9 cellular contexts compared by ENCODE assay signal in the genomic region with DNA sequence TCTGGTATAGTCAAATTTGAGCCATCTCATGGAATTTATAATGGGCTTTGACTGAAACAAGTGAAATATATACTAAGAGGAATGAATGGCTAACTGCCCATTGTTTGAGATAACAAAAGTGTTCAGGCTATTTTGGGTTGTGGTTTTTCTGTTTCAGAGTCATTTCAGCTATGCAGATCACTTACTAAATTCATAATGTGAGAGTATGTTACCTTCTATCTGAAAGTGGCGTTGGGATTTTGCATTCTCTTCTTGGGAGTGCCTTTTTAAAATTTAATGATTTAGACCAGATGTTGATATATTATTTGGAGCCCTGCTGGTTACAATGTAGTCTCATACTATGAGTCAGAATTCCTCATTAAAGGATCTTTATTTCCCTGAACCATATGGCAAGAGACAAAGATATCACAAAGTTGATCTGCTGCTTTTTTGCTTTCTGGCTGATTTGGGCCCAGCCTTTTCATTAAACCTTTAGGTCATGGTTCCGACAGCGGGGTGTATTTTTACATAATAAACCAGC. TPM values are rescaled to one million over a fixed set of nuclear protein-coding genes. Genes with fewer than 3 reads are reported as not detected.
DNase-seq lines count a peak whose midpoint lies in the region; ATAC-seq and TF ChIP-seq lines count a peak whose summit lies in the region.
"Had no signal": no experiment of that assay in that cellular context is flagged by ENCODE, and none has a peak within 500 bp of the region (broad histone marks: within the 10 kb centered on the region; RNA-seq: fewer than 3 reads in every experiment).

No MANE protein-coding gene starts in this region.

- H3K4me1 Mint-ChIP-seq in activated T-cell treated with anti-CD3 and anti-CD28 coated beads, Interleukin-2, amount 50 U/mL, for 4 hours (ENCODE audit: low read depth): peaks cover 41% of the 10 kb centered on the region

- no peak for TF ChIP-seq EP300 in sigmoid colon (IDR thresholded peaks at IDR 0.05)

- H3K9me3 ChIP-seq in adipocyte (ENCODE audit: control insufficient read depth, low read length) (no peaks in the 10 kb centered on the region), sigmoid colon (no peaks in the 10 kb centered on the region), mucosa of descending colon (no peaks in the 10 kb centered on the region)

- 59 to 87% methylated on average over 3 of the region's 3 CpGs for WGBS in sigmoid colon, 2 donors

- no peaks in the 10 kb centered on the region for H3K9me3 Mint-ChIP-seq in activated T-cell treated with anti-CD3 and anti-CD28 coated beads, Interleukin-2, amount 50 U/mL, for 4 hours
- H3K9me3 Mint-ChIP-seq: neural crest cell had no signal

- intact Hi-C loops in sigmoid colon (cut with DNase I) (no loop called here), mucosa of descending colon (cut with DNase I, micrococcal nuclease) (no loop called here)

- H3K4me3 ChIP-seq in adipocyte (ENCODE audit: low read length) (peak overlapping the region; percentile 18), sigmoid colon (no peak overlapping the region), mucosa of descending colon (no peak overlapping the region)

- H3K4me3 Mint-ChIP-seq in activated T-cell treated with anti-CD3 and anti-CD28 coated beads, Interleukin-2, amount 50 U/mL, for 4 hours: no peak overlapping the region
- H3K4me3 Mint-ChIP-seq: neural crest cell had no signal

- DNase-seq in adipocyte (ENCODE audit: low read depth): peak; percentile 89
- DNase-seq in sigmoid colon: no peak
- no peak for DNase-seq in mucosa of descending colon
- no peak for DNase-seq in NCI-H774 (lab: John Stamatoyannopoulos, UW)
- no peak for DNase-seq in activated T-cell treated with anti-CD3 and anti-CD28 coated beads, Interleukin-2, amount 50 U/mL, for 4 hours

- no peak for TF ChIP-seq POLR2A in sigmoid colon (IDR thresholded peaks at IDR 0.05)

- peaks cover 4% of the 10 kb centered on the region for H3K36me3 ChIP-seq in adipocyte (ENCODE audit: control insufficient read depth, insufficient read depth, low read length, severe bottlenecking)
- H3K36me3 ChIP-seq in sigmoid colon: no peaks in the 10 kb centered on the region
- H3K36me3 ChIP-seq in mucosa of descending colon (ENCODE audit: low read depth): no peaks in the 10 kb centered on the region

- TF ChIP-seq CTCF in sigmoid colon (IDR thresholded peaks at IDR 0.05) (no peak), mucosa of descending colon (IDR thresholded peaks at IDR 0.05) (no peak)

- H3K36me3 Mint-ChIP-seq in activated T-cell treated with anti-CD3 and anti-CD28 coated beads, Interleukin-2, amount 50 U/mL, for 4 hours (ENCODE audit: insufficient read depth): peaks cover 2% of the 10 kb centered on the region

- H3K4me1 ChIP-seq in adipocyte (ENCODE audit: control insufficient read depth, insufficient read depth, low read length) (peaks cover 61% of the 10 kb centered on the region), sigmoid colon (peaks cover 0 to 95% (median 77%) of the 10 kb centered on the region in 4 donors), mucosa of descending colon (ENCODE audit: low read depth) (peaks cover 8% of the 10 kb centered on the region)

- no peaks in the 10 kb centered on the region for H3K27me3 Mint-ChIP-seq in activated T-cell treated with anti-CD3 and anti-CD28 coated beads, Interleukin-2, amount 50 U/mL, for 4 hours (ENCODE audit: low read depth)

- H3K27ac ChIP-seq in sigmoid colon: peak overlapping the region; percentile 20 to 99 (median 42)

- H3K27me3 ChIP-seq in adipocyte (replicated peaks; ENCODE audit: control insufficient read depth, insufficient read depth, low read length): no peaks in the 10 kb centered on the region
- H3K27me3 ChIP-seq in sigmoid colon: no peaks in the 10 kb centered on the region

- H3K9ac ChIP-seq in adipocyte (ENCODE audit: low read length): peak overlapping the region; percentile 64

- ATAC-seq in GM18511 (IDR thresholded peaks at IDR 0.05; ENCODE audit: unreplicated experiment): peak; percentile 80
- ATAC-seq in HG03159 (IDR thresholded peaks at IDR 0.05; ENCODE audit: unreplicated experiment): peak; percentile 74
- ATAC-seq in mucosa of descending colon: no peak
- ATAC-seq in activated T-cell treated with anti-CD3 and anti-CD28 coated beads, Interleukin-2, amount 50 U/mL, for 4 hours: no peak
- ATAC-seq in GM18867 (IDR thresholded peaks at IDR 0.05; ENCODE audit: unreplicated experiment): no peak

RNA-seq across cellular contexts. Expression of gene VCL, which starts 10.4 kb away (rescaled TPM):
- total RNA-seq in sigmoid colon (100 to 1,000 TPM; 179 to 451 (median 305) TPM), mucosa of descending colon (100 to 1,000 TPM; 114 to 292 (median 117) TPM)
- polyA plus RNA-seq in sigmoid colon: 10 to 100 TPM in 1 of 3 donors, 1 to 10 TPM in 2; 6.2 to 47.4 (median 6.6) TPM
- total RNA-seq in activated T-cell treated with anti-CD3 and anti-CD28 coated beads, Interleukin-2, amount 50 U/mL, for 4 hours: 10 to 100 TPM; 12.4 to 16.3 (median 14.7) TPM

Comparison
In these comparisons a context has a peak if more than half of its experiments do, and no peak if none do; other contexts are left out.
1. ATAC-seq: peak in GM18511 (single experiment) and HG03159 (single experiment); none in mucosa of descending colon (single experiment), activated T-cell treated with anti-CD3 and anti-CD28 coated beads, Interleukin-2, amount 50 U/mL, for 4 hours (0 of 2) and GM18867 (single experiment).
2. RNA of gene VCL, which starts 10.4 kb away (total RNA-seq): 179 to 451 TPM in sigmoid colon and 114 to 292 TPM in mucosa of descending colon; 12.4 to 16.3 TPM in activated T-cell treated with anti-CD3 and anti-CD28 coated beads, Interleukin-2, amount 50 U/mL, for 4 hours; every median in the first group is over 4 times any median in the second.